Comparison of ENCODE assay signal across 8 cellular contexts in genomic region chr2:66434679-66435548, GRCh38. TPM values are rescaled to one million over a fixed set of nuclear protein-coding genes. Genes with fewer than 3 reads are reported as not detected.
DNase-seq lines count a peak whose midpoint lies in the region; ATAC-seq, FAIRE-seq and TF ChIP-seq lines count a peak whose summit lies in the region.

MEIS1 (plus strand) TSS chr2:66435125; CDS start chr2:66435857, 732 bp downstream.

- intact Hi-C loops in natural killer cell (cut with micrococcal nuclease) = loop anchor here (10.0 kb wide), 1 partner anchor 140 kb away; no protein-coding TSS in a partner anchor

- H3K4me3 Mint-ChIP-seq in activated naive CD8-positive, alpha-beta T cell = peak within 1 kb of the TSS; percentile 82
- H3K4me3 Mint-ChIP-seq in natural killer cell = peak within 1 kb of the TSS; percentile 95

- no peak for TF ChIP-seq CTCF in natural killer cell (IDR thresholded peaks at IDR 0.05)

- H3K4me1 Mint-ChIP-seq in activated naive CD8-positive, alpha-beta T cell (ENCODE audit: low read depth) = peaks cover 44% of the 10 kb centered on the region
- H3K4me1 Mint-ChIP-seq in natural killer cell = peaks cover 36 to 38% of the 10 kb centered on the region in 2 donors

- H3K27ac Mint-ChIP-seq in activated naive CD8-positive, alpha-beta T cell = no peak within 1 kb of the TSS
- peak within 1 kb of the TSS; percentile 4 to 70 for H3K27ac Mint-ChIP-seq in natural killer cell

- FAIRE-seq in frontal cortex (lab: Jason Lieb, UNC) = no peak

- H3K9me3 Mint-ChIP-seq in activated naive CD8-positive, alpha-beta T cell (ENCODE audit: low read depth) = no peaks in the 10 kb centered on the region
- no peaks in the 10 kb centered on the region for H3K9me3 Mint-ChIP-seq in natural killer cell

- DNase-seq in C1 segment of cervical spinal cord (lab: John Stamatoyannopoulos, UW) = peak; percentile 58 to 98 (median 85)
- DNase-seq in NCI-H446 (lab: John Stamatoyannopoulos, UW) = peak; percentile 84 to 90
- DNase-seq in frontal cortex (ENCODE audit: low spot score in 2 of 2) = peak; percentile 69 to 82
- peak; percentile 30 for DNase-seq in natural killer cell
- no peak for DNase-seq in central memory CD4-positive, alpha-beta T cell

- peaks cover 47% of the 10 kb centered on the region for H3K27me3 Mint-ChIP-seq in activated naive CD8-positive, alpha-beta T cell
- peaks cover 67% of the 10 kb centered on the region in 2 donors for H3K27me3 Mint-ChIP-seq in natural killer cell (ENCODE audit: low read depth in 2 of 2)

- peak; percentile 83 for ATAC-seq in GM18909 (IDR thresholded peaks at IDR 0.05; ENCODE audit: poor library complexity, unreplicated experiment)
- peak; percentile 78 for ATAC-seq in HG03378 (IDR thresholded peaks at IDR 0.05; ENCODE audit: unreplicated experiment)
- ATAC-seq in natural killer cell = peak; percentile 74 to 80 (median 75)

- H3K36me3 Mint-ChIP-seq in activated naive CD8-positive, alpha-beta T cell = no peaks in the 10 kb centered on the region
- H3K36me3 Mint-ChIP-seq in natural killer cell = no peaks in the 10 kb centered on the region

RNA-seq across cellular contexts. Expression of gene MEIS1, which starts in this region (rescaled TPM):
- total RNA-seq in frontal cortex = 39.5 TPM
- total RNA-seq in natural killer cell = 1 to 10 TPM; 2.0 to 5.4 (median 3.6) TPM
